17 cellular contexts compared by ENCODE assay signal in the genomic region with DNA sequence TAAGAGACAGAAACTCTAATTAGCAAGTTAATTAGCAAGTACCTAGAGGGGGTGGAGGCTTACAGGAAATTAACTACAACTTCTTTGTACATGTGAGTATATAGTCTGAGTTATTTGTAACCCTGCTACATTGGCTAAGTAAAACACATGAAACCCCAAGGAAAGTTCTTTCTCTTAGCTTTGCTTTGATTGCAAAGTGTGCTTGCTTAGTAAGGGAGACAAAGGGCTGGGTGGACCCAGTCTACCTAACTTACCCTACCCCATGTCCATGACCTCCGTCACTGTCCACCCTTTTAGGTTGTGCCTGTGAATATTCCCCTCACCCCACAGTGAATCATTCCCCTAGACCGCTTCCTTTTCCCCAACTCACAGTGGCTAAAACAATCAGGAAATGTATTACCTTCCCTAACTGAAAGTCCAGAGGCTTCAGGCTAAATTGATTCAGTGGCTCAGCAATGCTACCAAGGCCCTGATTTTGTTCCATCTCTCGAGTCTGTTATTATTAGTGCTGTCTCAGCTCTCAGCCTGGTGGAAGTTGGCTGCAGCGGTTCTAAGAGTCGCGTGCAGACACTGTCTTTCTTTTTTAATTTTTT. TPM values are rescaled to one million over a fixed set of nuclear protein-coding genes. Genes with fewer than 3 reads are reported as not detected.
DNase-seq lines count a peak whose midpoint lies in the region; ATAC-seq and TF ChIP-seq lines count a peak whose summit lies in the region.
"Had no signal": no experiment of that assay in that cellular context is flagged by ENCODE, and none has a peak within 500 bp of the region (broad histone marks: within the 10 kb centered on the region; RNA-seq: fewer than 3 reads in every experiment).

No MANE protein-coding gene starts in this region.

- DNase-seq in AG10803 (ENCODE audit: low read depth) (peak; percentile 9), astrocyte of the hippocampus (ENCODE audit: low read depth, low spot score) (peak; percentile 53), glomerular visceral epithelial cell (ENCODE audit: extremely low spot score) (peak; percentile 62), NCI-H2107 (lab: John Stamatoyannopoulos, UW) (no peak), NCI-H748 (lab: John Stamatoyannopoulos, UW; ENCODE audit: unreplicated experiment) (no peak), upper lobe of left lung (no peak)
- DNase-seq: activated CD4-positive, alpha-beta T cell treated with anti-CD3 and anti-CD28 coated beads, Interleukin-2, amount 50 U/mL, for 4 hours; activated T-cell treated with anti-CD3 and anti-CD28 coated beads, Interleukin-2, amount 50 U/mL, for 72 hours; gastrocnemius medialis; midbrain; NCI-H1436; NCI-H524; stimulated activated CD4-positive, alpha-beta T cell treated with anti-CD3 and anti-CD28 coated beads, Interleukin-12 subunit alpha, Interleukin-12 subunit beta, amount 100 ng/mL, for 4 hours had no signal

- no peak overlapping the region for H3K4me3 ChIP-seq in AG10803 (ENCODE audit: low read length)
- H3K4me3 ChIP-seq in Loucy (ENCODE audit: low read length, poor library complexity, severe bottlenecking), result peak overlapping the region; percentile 28
- no peak overlapping the region for H3K4me3 ChIP-seq in upper lobe of left lung
- H3K4me3 ChIP-seq: gastrocnemius medialis, K562 had no signal

- H3K9me3 ChIP-seq in Loucy (ENCODE audit: insufficient read depth, low read depth, low read length), result peaks cover 6% of the 10 kb centered on the region; the same call in 1 of the 2 replicates
- H3K9me3 ChIP-seq in upper lobe of left lung, result no peaks in the 10 kb centered on the region
- H3K9me3 ChIP-seq: gastrocnemius medialis had no signal

- peak overlapping the region; percentile 9; the same call in 1 of the 2 replicates for H2AFZ ChIP-seq in Loucy (ENCODE audit: low read length)

- TF ChIP-seq CTCF in AG10803 (conservative IDR thresholded peaks at IDR 0.05; ENCODE audit: low read length) (no peak), Loucy (conservative IDR thresholded peaks at IDR 0.05; ENCODE audit: low read length) (no peak), upper lobe of left lung (IDR thresholded peaks at IDR 0.05) (no peak)

- peaks cover 11% of the 10 kb centered on the region for H3F3A ChIP-seq in Loucy (ENCODE audit: low read depth)

- H3K4me2 ChIP-seq in Loucy (ENCODE audit: low read depth, low read length, poor library complexity, severe bottlenecking), result peak overlapping the region; percentile 9

- H4K20me1 ChIP-seq in Loucy (ENCODE audit: insufficient read depth, low read length, poor library complexity, severe bottlenecking), result no peaks in the 10 kb centered on the region

- ATAC-seq in upper lobe of left lung (ENCODE audit: low FRiP score in 2 of 2), result no peak
- no peak for ATAC-seq in HG02870 (IDR thresholded peaks at IDR 0.05; ENCODE audit: unreplicated experiment)
- ATAC-seq: activated T-cell treated with anti-CD3 and anti-CD28 coated beads, Interleukin-2, amount 50 U/mL, for 72 hours; gastrocnemius medialis; K562 had no signal

- no peak for TF ChIP-seq EP300 in upper lobe of left lung (IDR thresholded peaks at IDR 0.05)

- no peak for TF ChIP-seq POLR2A in upper lobe of left lung (IDR thresholded peaks at IDR 0.05)

- H3K4me1 ChIP-seq in Loucy (ENCODE audit: insufficient read depth, low read length, poor library complexity, severe bottlenecking), result peaks cover 64% of the 10 kb centered on the region
- no peaks in the 10 kb centered on the region for H3K4me1 ChIP-seq in upper lobe of left lung
- H3K4me1 ChIP-seq: gastrocnemius medialis had no signal

- WGBS in upper lobe of left lung, 2 donors, result 86 to 88% methylated on average over 6 of the region's 6 CpGs

- H3K36me3 ChIP-seq in Loucy (ENCODE audit: insufficient read depth, low read length), result no peaks in the 10 kb centered on the region
- no peaks in the 10 kb centered on the region for H3K36me3 ChIP-seq in upper lobe of left lung
- H3K36me3 ChIP-seq: gastrocnemius medialis had no signal

- H3K27me3 ChIP-seq in Loucy (ENCODE audit: insufficient read depth, low read length, poor library complexity, severe bottlenecking), result no peaks in the 10 kb centered on the region
- H3K27me3 ChIP-seq in upper lobe of left lung, result no peaks in the 10 kb centered on the region
- H3K27me3 ChIP-seq: gastrocnemius medialis had no signal

- no peaks in the 10 kb centered on the region for H3K9me2 ChIP-seq in Loucy (replicated peaks; ENCODE audit: low read depth, low read length)

- H3K79me2 ChIP-seq in Loucy (ENCODE audit: insufficient read depth, low read length), result no peaks in the 10 kb centered on the region

- peak overlapping the region; percentile 47 for H3K9ac ChIP-seq in Loucy (ENCODE audit: low read depth, low read length, poor library complexity, severe bottlenecking)

- no peak overlapping the region for H3K27ac ChIP-seq in upper lobe of left lung
- H3K27ac ChIP-seq: gastrocnemius medialis had no signal

RNA-seq across cellular contexts. Expression of a gene that starts 31.1 kb away (rescaled TPM):
- total RNA-seq in upper lobe of left lung, result under 1 TPM; under 0.01 to 0.34 (median 0.15) TPM
- total RNA-seq: activated T-cell treated with anti-CD3 and anti-CD28 coated beads, Interleukin-2, amount 50 U/mL, for 72 hours; dermis microvascular lymphatic vessel endothelial cell; K562 had no signal

Comparison
In these comparisons a context has a peak if more than half of its experiments do, and no peak if none do; other contexts are left out.
1. DNase-seq: peak in AG10803 (single experiment), astrocyte of the hippocampus (single experiment) and glomerular visceral epithelial cell (single experiment); none in NCI-H2107 (single experiment), NCI-H748 (single experiment) and upper lobe of left lung (0 of 2).